ENCODE assay signal across 1 cellular context in genomic region chr17:48123111-48123510, GRCh38.
TF ChIP-seq lines count a peak whose summit lies in the region.

No MANE protein-coding gene starts in this region.

TF ChIP-seq in WTC11, 78 proteins besides CTCF, POLR2A, EP300 and RAD21 (continued from another document):
- no peak for TF ChIP-seq ARID4B (CRISPR knock-in tag; IDR thresholded peaks at IDR 0.05; ENCODE audit: borderline replicate concordance)
- no peak for TF ChIP-seq OVOL2 (CRISPR knock-in tag; IDR thresholded peaks at IDR 0.05; ENCODE audit: borderline replicate concordance)
- no peak for TF ChIP-seq ZNF121 (CRISPR knock-in tag; IDR thresholded peaks at IDR 0.05)
- TF ChIP-seq NR1H2 (CRISPR knock-in tag; IDR thresholded peaks at IDR 0.05) = no peak
